ENCODE assay signal across 1 cellular context in genomic region chr7:138699661-138700060, GRCh38.
TF ChIP-seq lines count a peak whose summit lies in the region.

No MANE protein-coding gene starts in this region.

TF ChIP-seq in GM23338, 12 proteins besides CTCF, POLR2A, EP300 and RAD21 (continued from another document):
- TF ChIP-seq, protein P1, sequence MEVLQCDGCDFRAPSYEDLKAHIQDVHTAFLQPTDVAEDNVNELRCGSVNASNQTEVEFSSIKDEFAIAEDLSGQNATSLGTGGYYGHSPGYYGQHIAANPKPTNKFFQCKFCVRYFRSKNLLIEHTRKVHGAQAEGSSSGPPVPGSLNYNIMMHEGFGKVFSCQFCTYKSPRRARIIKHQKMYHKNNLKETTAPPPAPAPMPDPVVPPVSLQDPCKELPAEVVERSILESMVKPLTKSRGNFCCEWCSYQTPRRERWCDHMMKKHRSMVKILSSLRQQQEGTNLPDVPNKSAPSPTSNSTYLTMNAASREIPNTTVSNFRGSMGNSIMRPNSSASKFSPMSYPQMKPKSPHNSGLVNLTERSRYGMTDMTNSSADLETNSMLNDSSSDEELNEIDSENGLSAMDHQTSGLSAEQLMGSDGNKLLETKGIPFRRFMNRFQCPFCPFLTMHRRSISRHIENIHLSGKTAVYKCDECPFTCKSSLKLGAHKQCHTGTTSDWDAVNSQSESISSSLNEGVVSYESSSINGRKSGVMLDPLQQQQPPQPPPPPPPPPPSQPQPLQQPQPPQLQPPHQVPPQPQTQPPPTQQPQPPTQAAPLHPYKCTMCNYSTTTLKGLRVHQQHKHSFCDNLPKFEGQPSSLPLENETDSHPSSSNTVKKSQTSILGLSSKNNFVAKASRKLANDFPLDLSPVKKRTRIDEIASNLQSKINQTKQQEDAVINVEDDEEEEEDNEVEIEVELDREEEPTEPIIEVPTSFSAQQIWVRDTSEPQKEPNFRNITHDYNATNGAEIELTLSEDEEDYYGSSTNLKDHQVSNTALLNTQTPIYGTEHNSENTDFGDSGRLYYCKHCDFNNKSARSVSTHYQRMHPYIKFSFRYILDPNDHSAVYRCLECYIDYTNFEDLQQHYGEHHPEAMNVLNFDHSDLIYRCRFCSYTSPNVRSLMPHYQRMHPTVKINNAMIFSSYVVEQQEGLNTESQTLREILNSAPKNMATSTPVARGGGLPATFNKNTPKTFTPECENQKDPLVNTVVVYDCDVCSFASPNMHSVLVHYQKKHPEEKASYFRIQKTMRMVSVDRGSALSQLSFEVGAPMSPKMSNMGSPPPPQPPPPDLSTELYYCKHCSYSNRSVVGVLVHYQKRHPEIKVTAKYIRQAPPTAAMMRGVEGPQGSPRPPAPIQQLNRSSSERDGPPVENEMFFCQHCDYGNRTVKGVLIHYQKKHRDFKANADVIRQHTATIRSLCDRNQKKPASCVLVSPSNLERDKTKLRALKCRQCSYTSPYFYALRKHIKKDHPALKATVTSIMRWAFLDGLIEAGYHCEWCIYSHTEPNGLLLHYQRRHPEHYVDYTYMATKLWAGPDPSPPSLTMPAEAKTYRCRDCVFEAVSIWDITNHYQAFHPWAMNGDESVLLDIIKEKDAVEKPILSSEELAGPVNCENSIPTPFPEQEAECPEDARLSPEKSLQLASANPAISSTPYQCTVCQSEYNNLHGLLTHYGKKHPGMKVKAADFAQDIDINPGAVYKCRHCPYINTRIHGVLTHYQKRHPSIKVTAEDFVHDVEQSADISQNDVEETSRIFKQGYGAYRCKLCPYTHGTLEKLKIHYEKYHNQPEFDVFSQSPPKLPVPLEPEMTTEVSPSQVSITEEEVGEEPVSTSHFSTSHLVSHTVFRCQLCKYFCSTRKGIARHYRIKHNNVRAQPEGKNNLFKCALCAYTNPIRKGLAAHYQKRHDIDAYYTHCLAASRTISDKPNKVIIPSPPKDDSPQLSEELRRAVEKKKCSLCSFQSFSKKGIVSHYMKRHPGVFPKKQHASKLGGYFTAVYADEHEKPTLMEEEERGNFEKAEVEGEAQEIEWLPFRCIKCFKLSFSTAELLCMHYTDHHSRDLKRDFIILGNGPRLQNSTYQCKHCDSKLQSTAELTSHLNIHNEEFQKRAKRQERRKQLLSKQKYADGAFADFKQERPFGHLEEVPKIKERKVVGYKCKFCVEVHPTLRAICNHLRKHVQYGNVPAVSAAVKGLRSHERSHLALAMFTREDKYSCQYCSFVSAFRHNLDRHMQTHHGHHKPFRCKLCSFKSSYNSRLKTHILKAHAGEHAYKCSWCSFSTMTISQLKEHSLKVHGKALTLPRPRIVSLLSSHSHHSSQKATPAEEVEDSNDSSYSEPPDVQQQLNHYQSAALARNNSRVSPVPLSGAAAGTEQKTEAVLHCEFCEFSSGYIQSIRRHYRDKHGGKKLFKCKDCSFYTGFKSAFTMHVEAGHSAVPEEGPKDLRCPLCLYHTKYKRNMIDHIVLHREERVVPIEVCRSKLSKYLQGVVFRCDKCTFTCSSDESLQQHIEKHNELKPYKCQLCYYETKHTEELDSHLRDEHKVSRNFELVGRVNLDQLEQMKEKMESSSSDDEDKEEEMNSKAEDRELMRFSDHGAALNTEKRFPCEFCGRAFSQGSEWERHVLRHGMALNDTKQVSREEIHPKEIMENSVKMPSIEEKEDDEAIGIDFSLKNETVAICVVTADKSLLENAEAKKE (CRISPR knock-in tag; IDR thresholded peaks at IDR 0.05) = no peak
- TF ChIP-seq ZNF331 (CRISPR knock-in tag; IDR thresholded peaks at IDR 0.05; ENCODE audit: low read depth) (no peak), CREB1 (CRISPR knock-in tag; IDR thresholded peaks at IDR 0.05; ENCODE audit: low read depth) (no peak), REST (IDR thresholded peaks at IDR 0.05; ENCODE audit: unreplicated experiment) (no peak), STAT1 (IDR thresholded peaks at IDR 0.05; ENCODE audit: unreplicated experiment) (no peak)
TF ChIP-seq in GM23338: peak in this region for 0.
